In genomic region chr1:236366681-236367080, GRCh38 we compare ENCODE assay signal across 1 cellular context. TPM values are rescaled to one million over a fixed set of nuclear protein-coding genes. Genes with fewer than 3 reads are reported as not detected.
"Had no signal": no experiment of that assay in that cellular context is flagged by ENCODE, and none has a peak within 500 bp of the region (broad histone marks: within the 10 kb centered on the region; RNA-seq: fewer than 3 reads in every experiment).

No MANE protein-coding gene starts in this region.

RNA-seq across cellular contexts. Expression of gene EDARADD, which starts 27.4 kb away (rescaled TPM):
- total RNA-seq: activated B cell treated with CpG ODN at 0.5 μM for 24 hours had no signal
